Comparison of ENCODE assay signal across 1 cellular context in genomic region chr13:110915057-110915873, GRCh38.
A peak's percentile ranks its signal among the peaks of the same experiment; 100 is the strongest.
TF ChIP-seq lines count a peak whose summit lies in the region.

ANKRD10 (minus strand) TSS chr13:110915069; CDS start chr13:110914934, 135 bp downstream.

TF ChIP-seq in K562, 482 proteins besides CTCF, POLR2A, EP300 and RAD21 (continued from another document):
- TF ChIP-seq ZNF592 (IDR thresholded peaks at IDR 0.05) (no peak), POLR2B (IDR thresholded peaks at IDR 0.05; ENCODE audit: low read depth, partially characterized antibody) (no peak), BDP1 (IDR thresholded peaks at IDR 0.05; ENCODE audit: insufficient read depth, insufficient read length) (no peak), POU5F1 (IDR thresholded peaks at IDR 0.05; ENCODE audit: borderline replicate concordance, low read depth, low read length, partially characterized antibody) (no peak), JUNB (CRISPR knock-in tag; conservative IDR thresholded peaks at IDR 0.05) (no peak), HNRNPLL (IDR thresholded peaks at IDR 0.05; ENCODE audit: low read depth, low read length, poor library complexity, severe bottlenecking) (no peak), TOE1 (IDR thresholded peaks at IDR 0.05; ENCODE audit: borderline replicate concordance) (0 out of 2 replicates have a peak, but pooled peaks have one; percentile 49), TOE1 (CRISPR knock-in tag; IDR thresholded peaks at IDR 0.05; ENCODE audit: borderline replicate concordance, low read depth) (no peak), ZFX (CRISPR knock-in tag; IDR thresholded peaks at IDR 0.05) (peak; percentile 68), MED1 (CRISPR knock-in tag; IDR thresholded peaks at IDR 0.05; ENCODE audit: borderline replicate concordance) (no peak)
